Comparison of ENCODE assay signal across 8 cellular contexts in the genomic region with DNA sequence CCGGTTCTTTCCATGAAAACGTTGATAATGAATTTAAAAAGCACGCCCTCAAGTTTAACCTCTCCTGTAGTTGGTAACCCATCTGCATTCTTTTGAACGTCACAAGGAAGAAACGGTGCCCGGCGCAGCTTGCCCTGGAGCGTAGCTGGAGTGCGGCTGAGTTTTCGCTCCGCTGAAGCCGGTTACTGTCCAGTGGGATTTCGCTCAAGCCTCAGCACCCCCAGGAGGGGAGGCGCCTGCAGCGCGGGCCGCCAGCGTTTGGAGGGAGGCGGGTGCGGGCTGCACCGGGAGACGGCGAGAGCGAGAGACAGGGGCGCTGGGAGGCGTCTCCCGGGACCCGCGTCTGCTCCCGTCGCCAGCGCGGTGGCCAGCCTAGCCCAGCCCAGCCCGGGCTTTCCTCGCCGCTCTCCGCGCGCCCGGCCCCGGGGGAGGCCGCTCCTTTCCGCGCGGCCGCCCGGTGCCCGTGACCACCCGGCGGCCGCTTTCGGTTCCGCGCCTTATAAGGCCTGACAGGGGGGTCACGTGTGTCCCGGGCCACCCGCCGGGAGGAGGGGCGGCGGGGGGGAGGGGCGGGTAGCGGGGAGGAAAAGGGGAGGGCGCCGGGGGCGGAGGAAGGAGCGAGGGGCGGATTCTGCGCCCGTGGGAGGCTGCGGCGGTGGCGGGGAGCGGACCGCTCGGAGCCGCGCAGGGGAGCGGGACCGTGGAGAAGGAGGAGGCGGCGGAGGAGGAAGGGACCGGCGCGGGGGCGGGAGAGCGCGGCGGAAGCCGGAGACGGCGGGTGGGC. TPM values are rescaled to one million over a fixed set of nuclear protein-coding genes. Genes with fewer than 3 reads are reported as not detected.
DNase-seq lines count a peak whose midpoint lies in the region; TF ChIP-seq lines count a peak whose summit lies in the region.

No MANE protein-coding gene starts in this region.

- in situ Hi-C loops in HAP-1 (cut with MboI; ENCODE audit: low sequenced_read_pairs) = no loop called here

- intact Hi-C loops in adrenal gland (cut with DNase I) (loop anchor here in 1 of 2 donors (5.0 to 10.0 kb wide), 2 partner anchors 78 to 355 kb away; a partner anchor contains a TSS), left ventricle myocardium inferior (cut with micrococcal nuclease) (no loop called here), prostate gland (cut with DNase I) (loop anchor here (5.0 kb wide), 1 partner anchor 373 kb away; no protein-coding TSS in a partner anchor)

- H3K27me3 ChIP-seq in HAP-1 (ENCODE audit: low read depth) (no peaks in the 10 kb centered on the region), MG63 (no peaks in the 10 kb centered on the region), adrenal gland (no peaks in the 10 kb centered on the region), left ventricle myocardium inferior (ENCODE audit: low read depth) (no peaks in the 10 kb centered on the region), prostate gland (replicated peaks; ENCODE audit: insufficient read depth) (no peaks in the 10 kb centered on the region)

- H3K4me1 ChIP-seq in HAP-1 (peaks cover 21% of the 10 kb centered on the region), adrenal gland (replicated peaks in 1 of 2) (peaks cover 0 to 13% of the 10 kb centered on the region in 2 donors), left ventricle myocardium inferior (peaks cover 30% of the 10 kb centered on the region), prostate gland (replicated peaks) (peaks cover 3% of the 10 kb centered on the region)

- DNase-seq in HAP-1 (ENCODE audit: low spot score in 2 of 2) = peak; percentile 74 to 95
- DNase-seq in MG63 = peak; percentile 85
- DNase-seq in SW 1271 (lab: John Stamatoyannopoulos, UW) = peak; percentile 59 to 73
- DNase-seq in adrenal gland = peak; percentile 90 to 96 (median 93)
- peak; percentile 95 for DNase-seq in left ventricle myocardium inferior
- DNase-seq in prostate gland (ENCODE audit: low spot score) = peak; percentile 87
- DNase-seq in ureter (ENCODE audit: low spot score) = peak; percentile 96

- TF ChIP-seq CTCF in adrenal gland (IDR thresholded peaks at IDR 0.05) (peak in 1 of 6 experiments; percentile 18), left ventricle myocardium inferior (IDR thresholded peaks at IDR 0.05; ENCODE audit: borderline replicate concordance) (no peak), prostate gland (IDR thresholded peaks at IDR 0.05) (peak in 2 of 4 experiments; percentile 21 to 34)

- H3K4me3 ChIP-seq in GM08714 (ENCODE audit: low read length) (peak overlapping the region; percentile 90), HAP-1 (peak overlapping the region; percentile 65), MG63 (peak overlapping the region; percentile 69), adrenal gland (peak overlapping the region; percentile 24 to 85 (median 73)), left ventricle myocardium inferior (peak overlapping the region; percentile 89), prostate gland (peak overlapping the region; percentile 82 to 90)

- 0 to 2% (median 1%) methylated on average over 17 to 90 of the region's 91 CpGs for WGBS in adrenal gland, 4 donors
- WGBS in prostate gland = under 1% methylated on average over 53 of the region's 91 CpGs

- H3K27ac ChIP-seq in adrenal gland (peak overlapping the region; percentile 55 to 98 (median 96)), left ventricle myocardium inferior (replicated peaks) (peak overlapping the region; percentile 98), prostate gland (peak overlapping the region; percentile 96 to 97)

- no peaks in the 10 kb centered on the region for H3K9me3 ChIP-seq in HAP-1
- peaks cover 21% of the 10 kb centered on the region for H3K9me3 ChIP-seq in MG63
- H3K9me3 ChIP-seq in adrenal gland (replicated peaks in 1 of 3) = no peaks in the 10 kb centered on the region
- H3K9me3 ChIP-seq in left ventricle myocardium inferior (replicated peaks) = peaks cover 4% of the 10 kb centered on the region
- no peaks in the 10 kb centered on the region for H3K9me3 ChIP-seq in prostate gland

- TF ChIP-seq POLR2A in adrenal gland (IDR thresholded peaks at IDR 0.05) = peak; percentile 82 to 93
- peak; percentile 92 for TF ChIP-seq POLR2A in prostate gland (IDR thresholded peaks at IDR 0.05)

- H3K36me3 ChIP-seq in HAP-1 (replicated peaks) = no peaks in the 10 kb centered on the region
- H3K36me3 ChIP-seq in MG63 = no peaks in the 10 kb centered on the region
- H3K36me3 ChIP-seq in adrenal gland (replicated peaks in 1 of 2) = no peaks in the 10 kb centered on the region
- no peaks in the 10 kb centered on the region for H3K36me3 ChIP-seq in left ventricle myocardium inferior
- H3K36me3 ChIP-seq in prostate gland = no peaks in the 10 kb centered on the region

RNA-seq across cellular contexts. Expression of a gene that starts 8.3 kb away (rescaled TPM):
- total RNA-seq in MG63 (2014; rRNA removed; shearing (Covaris generic); ENCODE audit: low replicate concordance) = 1.4 and 3.7 TPM in 2 replicates
- total RNA-seq in adrenal gland (1 to 10 TPM; 1.1 to 7.1 (median 4.7) TPM), left ventricle myocardium inferior (4.8 TPM), prostate gland (1 to 10 TPM; 4.6 to 8.9 TPM), ureter (77.7 TPM)
- polyA plus RNA-seq in adrenal gland = 1 to 10 TPM in 1 of 3 donors, under 1 TPM in 2; 0.81 to 1.2 (median 0.88) TPM

Comparison
In these comparisons a context has a peak if more than half of its experiments do, and no peak if none do; other contexts are left out.
1. Peak in every context shown above with its lines: DNase-seq, H3K4me3 ChIP-seq and H3K27ac ChIP-seq.